In genomic region chr18:51537487-51537886, GRCh38 we compare ENCODE assay signal across 10 cellular contexts.
DNase-seq lines count a peak whose midpoint lies in the region; ATAC-seq and TF ChIP-seq lines count a peak whose summit lies in the region.
"Had no signal": no experiment of that assay in that cellular context is flagged by ENCODE, and none has a peak within 500 bp of the region (broad histone marks: within the 10 kb centered on the region; RNA-seq: fewer than 3 reads in every experiment).

No MANE protein-coding gene starts in this region.

- DNase-seq in NCI-H82 (lab: John Stamatoyannopoulos, UW): peak; percentile 80
- DNase-seq in epithelial cell of prostate (ENCODE audit: low read depth, low spot score): peak; percentile 22
- DNase-seq in nucleus accumbens (lab: John Stamatoyannopoulos, UW): peak in 42 of 56 donors; percentile 1 to 75 (median 32)
- no peak for DNase-seq in foreskin fibroblast
- no peak for DNase-seq in ovary
- no peak for DNase-seq in activated effector memory CD4-positive, alpha-beta T cell treated with Interleukin-2 at 50 U/mL for 16 hours

- no peaks in the 10 kb centered on the region for H3K4me1 ChIP-seq in ovary (ENCODE audit: insufficient read depth)

- no peak for TF ChIP-seq POLR2A in ovary (IDR thresholded peaks at IDR 0.05)

- no peaks in the 10 kb centered on the region for H3K9me3 ChIP-seq in ovary
- H3K9me3 ChIP-seq: thoracic aorta had no signal

- no peaks in the 10 kb centered on the region for H3K27me3 ChIP-seq in ovary

- H3K27ac ChIP-seq in epithelial cell of prostate (no peak overlapping the region), ovary (no peak overlapping the region)
- H3K27ac ChIP-seq: PC-9, thoracic aorta had no signal

- H3K36me3 ChIP-seq in ovary: no peaks in the 10 kb centered on the region
- H3K36me3 ChIP-seq: thoracic aorta had no signal

- 5 to 16% (median 6%) methylated on average over 6 of the region's 6 CpGs for WGBS in ovary, 3 donors

- no peak overlapping the region for H3K4me3 ChIP-seq in foreskin fibroblast (ENCODE audit: low read depth in 1 of 2, low read length in 2 of 2)
- H3K4me3 ChIP-seq in ovary: no peak overlapping the region
- H3K4me3 ChIP-seq: PC-9, thoracic aorta had no signal

- intact Hi-C loops in ovary (cut with DNase I): no loop called here

- no peak for TF ChIP-seq EP300 in ovary (IDR thresholded peaks at IDR 0.05)

- ATAC-seq in GM19043 (IDR thresholded peaks at IDR 0.05; ENCODE audit: low read depth, unreplicated experiment) (peak; percentile 89), HG03095 (IDR thresholded peaks at IDR 0.05; ENCODE audit: unreplicated experiment) (peak; percentile 69)

- TF ChIP-seq CTCF in foreskin fibroblast (IDR thresholded peaks at IDR 0.05; ENCODE audit: low read depth, low read length): no peak
- TF ChIP-seq CTCF in ovary (IDR thresholded peaks at IDR 0.05): no peak

Comparison
In these comparisons a context has a peak if more than half of its experiments do, and no peak if none do; other contexts are left out.
1. DNase-seq: peak in NCI-H82 (single experiment), epithelial cell of prostate (single experiment) and nucleus accumbens (42 of 56); none in foreskin fibroblast (0 of 2), ovary (0 of 5) and activated effector memory CD4-positive, alpha-beta T cell treated with Interleukin-2 at 50 U/mL for 16 hours (single experiment).